Comparison of ENCODE assay signal across 19 cellular contexts in genomic region chr6:105836889-105837288, GRCh38.
"Had no signal": no experiment of that assay in that cellular context is flagged by ENCODE, and none has a peak within 500 bp of the region (broad histone marks: within the 10 kb centered on the region; RNA-seq: fewer than 3 reads in every experiment).

No MANE protein-coding gene starts in this region.

- H3K27ac Mint-ChIP-seq: activated CD8-positive, alpha-beta memory T cell treated with anti-CD3 and anti-CD28 coated beads, Interleukin-2, amount 10 ng/mL, durations not matched to agents 7 days and 5 days; activated naive CD4-positive, alpha-beta T cell treated with anti-CD3 and anti-CD28 coated beads, Interleukin-2, amount 10 ng/mL, durations not matched to agents 7 days and 5 days; activated T-cell treated with anti-CD3 and anti-CD28 coated beads, Interleukin-2, amount 50 U/mL, for 24 hours; endodermal cell; mesothelial cell of epicardium; stimulated activated naive CD8-positive, alpha-beta T cell treated with anti-CD3 and anti-CD28 coated beads, Interleukin-15, amount 100 ng/mL, for 72 hours had no signal

- ATAC-seq: activated CD8-positive, alpha-beta memory T cell treated with anti-CD3 and anti-CD28 coated beads, Interleukin-2, amount 10 ng/mL, durations not matched to agents 7 days and 5 days; esophagus mucosa; sciatic nerve; stimulated activated naive CD8-positive, alpha-beta T cell treated with anti-CD3 and anti-CD28 coated beads, Interleukin-15, amount 100 ng/mL, for 72 hours had no signal

- H3K27me3 ChIP-seq: ascending aorta, breast epithelium, dorsolateral prefrontal cortex, spleen, testis, upper lobe of left lung had no signal

- H3K36me3 ChIP-seq: ascending aorta, breast epithelium, prostate gland, spleen, upper lobe of left lung had no signal

- H3K4me3 ChIP-seq: ascending aorta, breast epithelium, dorsolateral prefrontal cortex, prostate gland, spleen, testis, upper lobe of left lung had no signal

- H3K27ac ChIP-seq: ascending aorta, dorsolateral prefrontal cortex, prostate gland, spleen, testis, upper lobe of left lung had no signal

- DNase-seq: activated CD4-positive, alpha-beta T cell treated with anti-CD3 and anti-CD28 coated beads, Interleukin-2, amount 50 U/mL, for 48 hours; activated CD4-positive, CD25-positive, alpha-beta regulatory T cell treated with anti-CD3 and anti-CD28 coated beads, Interleukin-2, amount 50 U/mL, for 72 hours; activated CD8-positive, alpha-beta memory T cell treated with anti-CD3 and anti-CD28 coated beads, Interleukin-2, amount 10 ng/mL, durations not matched to agents 7 days and 5 days; activated naive CD4-positive, alpha-beta T cell treated with anti-CD3 and anti-CD28 coated beads, Interleukin-2, amount 10 ng/mL, durations not matched to agents 7 days and 5 days; activated T-cell treated with anti-CD3 and anti-CD28 coated beads, Interleukin-2, amount 50 U/mL, for 24 hours; dorsolateral prefrontal cortex; endodermal cell; islet precursor cell; spleen; stimulated activated naive CD8-positive, alpha-beta T cell treated with anti-CD3 and anti-CD28 coated beads, Interleukin-15, amount 100 ng/mL, for 72 hours; testis had no signal

- H3K4me3 Mint-ChIP-seq: activated CD8-positive, alpha-beta memory T cell treated with anti-CD3 and anti-CD28 coated beads, Interleukin-2, amount 10 ng/mL, durations not matched to agents 7 days and 5 days; activated naive CD4-positive, alpha-beta T cell treated with anti-CD3 and anti-CD28 coated beads, Interleukin-2, amount 10 ng/mL, durations not matched to agents 7 days and 5 days; activated T-cell treated with anti-CD3 and anti-CD28 coated beads, Interleukin-2, amount 50 U/mL, for 24 hours; endodermal cell; mesothelial cell of epicardium; neural crest cell; stimulated activated naive CD8-positive, alpha-beta T cell treated with anti-CD3 and anti-CD28 coated beads, Interleukin-15, amount 100 ng/mL, for 72 hours had no signal

- H3K9me3 ChIP-seq: ascending aorta, breast epithelium, prostate gland, spleen, testis, upper lobe of left lung had no signal

- H3K4me1 Mint-ChIP-seq: stimulated activated naive CD8-positive, alpha-beta T cell treated with anti-CD3 and anti-CD28 coated beads, Interleukin-15, amount 100 ng/mL, for 72 hours had no signal

- H3K9me3 Mint-ChIP-seq: activated naive CD4-positive, alpha-beta T cell treated with anti-CD3 and anti-CD28 coated beads, Interleukin-2, amount 10 ng/mL, durations not matched to agents 7 days and 5 days; activated T-cell treated with anti-CD3 and anti-CD28 coated beads, Interleukin-2, amount 50 U/mL, for 24 hours; endodermal cell; mesothelial cell of epicardium; neural crest cell; stimulated activated naive CD8-positive, alpha-beta T cell treated with anti-CD3 and anti-CD28 coated beads, Interleukin-15, amount 100 ng/mL, for 72 hours had no signal

- H3K27me3 Mint-ChIP-seq: activated CD8-positive, alpha-beta memory T cell treated with anti-CD3 and anti-CD28 coated beads, Interleukin-2, amount 10 ng/mL, durations not matched to agents 7 days and 5 days; activated T-cell treated with anti-CD3 and anti-CD28 coated beads, Interleukin-2, amount 50 U/mL, for 24 hours; stimulated activated naive CD8-positive, alpha-beta T cell treated with anti-CD3 and anti-CD28 coated beads, Interleukin-15, amount 100 ng/mL, for 72 hours had no signal

- H3K4me1 ChIP-seq: ascending aorta, breast epithelium, prostate gland, testis had no signal

- H3K36me3 Mint-ChIP-seq: activated naive CD4-positive, alpha-beta T cell treated with anti-CD3 and anti-CD28 coated beads, Interleukin-2, amount 10 ng/mL, durations not matched to agents 7 days and 5 days; mesothelial cell of epicardium had no signal
